22 cellular contexts compared by ENCODE assay signal in genomic region chr3:839981-840380, GRCh38.
DNase-seq lines count a peak whose midpoint lies in the region; ATAC-seq and TF ChIP-seq lines count a peak whose summit lies in the region.
"Had no signal": no experiment of that assay in that cellular context is flagged by ENCODE, and none has a peak within 500 bp of the region (broad histone marks: within the 10 kb centered on the region; RNA-seq: fewer than 3 reads in every experiment).

No MANE protein-coding gene starts in this region.

- ATAC-seq in foreskin keratinocyte (no peak), HG02678 (IDR thresholded peaks at IDR 0.05; ENCODE audit: unreplicated experiment) (no peak)
- ATAC-seq: A549 had no signal

- no peak overlapping the region for H3K27ac ChIP-seq in foreskin keratinocyte
- H3K27ac ChIP-seq: A549; BLaER1 treated with 17β-estradiol and CSF1 and Interleukin-3, amounts not matched to agents 10 nM and 100 nM had no signal

- peaks cover 4% of the 10 kb centered on the region for H3K4me1 ChIP-seq in foreskin keratinocyte
- H3K4me1 ChIP-seq: A549; BE2C; BLaER1 treated with 17β-estradiol and CSF1 and Interleukin-3, amounts not matched to agents 10 nM and 100 nM; HAP-1 had no signal

- peak; percentile 11 for DNase-seq in COLO829 (ENCODE audit: low spot score)
- peak; percentile 47 for DNase-seq in SK-MEL-5 (ENCODE audit: low read depth, low spot score)
- DNase-seq in foreskin keratinocyte, result peak; percentile 2 to 9
- no peak for DNase-seq in stimulated activated CD4-positive, alpha-beta T cell treated with anti-CD3 and anti-CD28 coated beads, Interleukin-2, amount 100 ng/mL, for 24 hours
- no peak for DNase-seq in NCI-H82 (lab: John Stamatoyannopoulos, UW)
- DNase-seq: 8988T; ACHN; AML-193; BE2C; Calu3; CD4-positive, alpha-beta T cell; CD8-positive, alpha-beta memory T cell; COR-L47; DMS53; DMS79 treated with DMSO at 0.1 percent for 48 hours; GF-D8; GOT3; HFFc6 had no signal

- in situ Hi-C loops in SK-MEL-5 (cut with HindIII; ENCODE audit: low pct_unique_long_range_greater_than_20kb, low sequenced_read_pairs), result no loop called here

- H3K27me3 ChIP-seq in foreskin keratinocyte, result no peaks in the 10 kb centered on the region
- H3K27me3 ChIP-seq: BE2C; BLaER1 treated with 17β-estradiol and CSF1 and Interleukin-3, amounts not matched to agents 10 nM and 100 nM had no signal

- TF ChIP-seq CTCF in foreskin keratinocyte (conservative IDR thresholded peaks at IDR 0.05), result no peak

Comparison
In these comparisons a context has a peak if more than half of its experiments do, and no peak if none do; other contexts are left out.
1. DNase-seq: peak in COLO829 (single experiment), SK-MEL-5 (single experiment) and foreskin keratinocyte (2 of 2); none in stimulated activated CD4-positive, alpha-beta T cell treated with anti-CD3 and anti-CD28 coated beads, Interleukin-2, amount 100 ng/mL, for 24 hours (0 of 2) and NCI-H82 (single experiment).